Comparison of ENCODE assay signal across 20 cellular contexts in the genomic region with DNA sequence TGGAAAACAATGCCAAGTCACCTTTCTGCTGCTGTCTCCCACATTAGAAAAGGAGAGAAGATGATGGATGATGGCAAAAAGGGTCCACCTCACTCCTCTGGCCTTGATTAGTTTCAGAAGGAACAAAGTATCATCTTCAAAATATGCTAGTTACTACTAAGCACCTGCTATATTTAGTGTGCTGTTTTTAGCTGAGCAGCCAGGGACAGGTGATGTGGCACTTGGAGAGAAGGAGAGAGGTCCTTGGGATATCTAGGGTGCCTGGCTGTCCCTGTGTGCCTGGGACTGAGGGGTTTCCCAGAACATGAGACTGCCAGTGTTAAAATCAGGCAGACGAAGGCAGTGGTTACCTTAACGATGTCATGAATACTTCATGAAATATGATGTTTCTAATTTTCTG.
"Had no signal": no experiment of that assay in that cellular context is flagged by ENCODE, and none has a peak within 500 bp of the region (broad histone marks: within the 10 kb centered on the region; RNA-seq: fewer than 3 reads in every experiment).

No MANE protein-coding gene starts in this region.

- DNase-seq: IMR-90, Kasumi-1, KG1, MM.1S, NCI-H1092 treated with DMSO at 0.1 percent for 48 hours, NCI-H1436, NCI-H187, NCI-H2029, NCI-H2081 treated with DMSO at 0.1 percent for 48 hours, NCI-H2171, NCI-H226, NCI-H446, NCI-H524 treated with DMSO at 0.1 percent for 48 hours, NCI-H69, NCI-H774, SHP77 treated with DMSO at 0.1 percent for 48 hours, SJCRH30 had no signal

- H3K36me3 ChIP-seq: SJCRH30 had no signal

- H3K4me1 ChIP-seq: SJCRH30 had no signal

- H3K4me3 ChIP-seq: SJCRH30, SK-N-MC had no signal

- ATAC-seq: Panc1 had no signal

- H3K9me3 ChIP-seq: SJCRH30 had no signal

- H3K27me3 ChIP-seq: SJCRH30 had no signal

- H3K27ac ChIP-seq: RWPE1, SJCRH30, SK-N-MC had no signal
